8 cellular contexts compared by ENCODE assay signal in the genomic region with DNA sequence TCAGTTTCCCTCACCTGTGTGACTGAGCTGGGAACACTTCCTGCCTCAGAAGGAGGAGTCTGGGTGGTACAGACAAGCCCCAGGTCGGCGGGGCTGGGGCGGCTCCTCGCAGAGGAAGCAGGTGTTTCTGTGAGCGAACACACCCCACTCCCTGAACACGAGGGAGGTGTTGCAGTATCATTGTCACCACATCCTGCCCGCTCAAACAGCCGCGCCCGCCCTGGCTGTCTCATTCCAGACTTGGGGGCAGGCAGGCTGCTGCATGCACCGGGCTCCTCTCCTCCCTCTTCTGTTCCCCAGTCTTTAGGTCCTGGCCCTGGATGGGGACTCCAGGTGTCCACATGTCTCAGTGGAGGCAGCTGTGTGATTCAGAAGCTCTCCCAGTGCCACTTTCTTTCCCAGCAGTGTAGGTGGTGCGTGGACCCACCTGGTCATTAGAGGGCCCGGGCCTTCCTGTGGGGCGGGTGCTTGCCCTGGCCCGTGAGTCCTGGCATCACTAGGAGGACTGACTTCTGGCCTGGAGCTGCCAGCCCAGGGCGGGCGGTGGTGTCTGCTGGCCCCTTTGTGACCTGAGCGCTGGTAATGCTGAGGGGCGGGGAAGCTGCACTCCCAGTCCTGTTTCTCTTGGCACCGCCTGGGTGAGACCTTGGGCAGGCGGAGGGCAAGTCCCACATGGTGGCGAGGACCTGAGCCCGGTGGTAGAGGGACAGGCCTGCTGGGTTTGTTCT. TPM values are rescaled to one million over a fixed set of nuclear protein-coding genes. Genes with fewer than 3 reads are reported as not detected.
DNase-seq lines count a peak whose midpoint lies in the region; ATAC-seq and TF ChIP-seq lines count a peak whose summit lies in the region.

No MANE protein-coding gene starts in this region.

- H3K4me3 Mint-ChIP-seq in memory B cell = peak overlapping the region; percentile 73

- peaks cover 39% of the 10 kb centered on the region for H3K4me1 ChIP-seq in OCI-LY7 (ENCODE audit: insufficient read depth, low read length, poor library complexity, severe bottlenecking)
- peaks cover 22 to 65% (median 48%) of the 10 kb centered on the region in 4 donors for H3K4me1 ChIP-seq in stomach

- H3K4me3 ChIP-seq in OCI-LY7 (ENCODE audit: low read depth, low read length, poor library complexity, severe bottlenecking) (peak overlapping the region; percentile 44), stomach (peak overlapping the region in 1 of 4 donors; percentile 6), brain microvascular endothelial cell (ENCODE audit: low read depth, low read length) (no peak overlapping the region)

- no TSS peak for BruUV-seq in OCI-LY7 (replicated peaks; lab: Mats Ljungman, UMichigan)

- no peaks in the 10 kb centered on the region for H3K9me3 Mint-ChIP-seq in memory B cell

- 0 out of 2 replicates have a peak, but pooled peaks cover 3% of the 10 kb centered on the region for H3K79me2 ChIP-seq in OCI-LY7 (ENCODE audit: insufficient read depth, low read depth, low read length)

- ATAC-seq in GM18511 (IDR thresholded peaks at IDR 0.05; ENCODE audit: unreplicated experiment) = peak; percentile 90
- peak; percentile 73 for ATAC-seq in HG02852 (IDR thresholded peaks at IDR 0.05; ENCODE audit: unreplicated experiment)
- ATAC-seq in memory B cell (ENCODE audit: low read depth) = peak; percentile 99
- ATAC-seq in GM18858 (IDR thresholded peaks at IDR 0.05; ENCODE audit: unreplicated experiment) = no peak

- TF ChIP-seq EP300 in stomach (IDR thresholded peaks at IDR 0.05) = no peak

- POLR2A ChIA-PET in OCI-LY7 (lab: Charles Lee) = interaction anchor here (0.6 kb wide), 1 partner anchor 20 kb away, joined by 3 read pairs; no protein-coding TSS in a partner anchor

- no peaks in the 10 kb centered on the region for H3K9me2 ChIP-seq in OCI-LY7 (ENCODE audit: insufficient read depth, low read length)

- H4K20me1 ChIP-seq in OCI-LY7 (ENCODE audit: insufficient read depth, low read length) = no peaks in the 10 kb centered on the region

- no peak for TF ChIP-seq CTCF in OCI-LY7 (conservative IDR thresholded peaks at IDR 0.05; ENCODE audit: low read length)
- TF ChIP-seq CTCF in stomach (IDR thresholded peaks at IDR 0.05) = no peak
- no peak for TF ChIP-seq CTCF in brain microvascular endothelial cell (IDR thresholded peaks at IDR 0.05; ENCODE audit: low read depth, low read length, missing control alignments)

- peak overlapping the region; percentile 92 for H3K27ac Mint-ChIP-seq in memory B cell

- CTCF ChIA-PET in OCI-LY7 (lab: Charles Lee; ENCODE audit: unreplicated experiment) = no interaction called here

- intact Hi-C loops in OCI-LY7 (cut with micrococcal nuclease; ENCODE audit: unreplicated experiment) (loop anchor here (1.0 kb wide), 1 partner anchor 19 kb away; no protein-coding TSS in a partner anchor), stomach (cut with DNase I; ENCODE audit: low total_unique reads) (no loop called here)

- H3K27me3 ChIP-seq in stomach (no peaks in the 10 kb centered on the region), brain microvascular endothelial cell (replicated peaks) (no peaks in the 10 kb centered on the region)

- H3K27ac ChIP-seq in OCI-LY7 (ENCODE audit: low read depth, low read length, poor library complexity, severe bottlenecking) = peak overlapping the region; percentile 85
- H3K27ac ChIP-seq in stomach = peak overlapping the region; percentile 60 to 78 (median 74)
- no peak overlapping the region for H3K27ac ChIP-seq in brain microvascular endothelial cell

- whole genome bisulfite sequencing in stomach, 5 donors = 21 to 53% (median 35%) methylated on average over 19 to 23 of the region's 23 CpGs

- no peaks in the 10 kb centered on the region for H3K9me3 ChIP-seq in OCI-LY7 (ENCODE audit: low read length)
- H3K9me3 ChIP-seq in stomach = no peaks in the 10 kb centered on the region

- in situ Hi-C loops in brain microvascular endothelial cell (cut with HindIII; ENCODE audit: low pct_ligation_motif_present, low sequenced_read_pairs) = no loop called here

- DNase-seq in OCI-LY7 (ENCODE audit: low spot score) (peak; percentile 91), memory B cell (ENCODE audit: low spot score in 2 of 2) (peak; percentile 67 to 82), stomach (peak; percentile 66), brain microvascular endothelial cell (no peak)
- DNase-seq in activated naive CD4-positive, alpha-beta T cell (lab: John Stamatoyannopoulos, UW) = peak; percentile 40 to 87 (median 65)

- peak overlapping the region; percentile 38; the same call in 1 of the 2 replicates for H2AFZ ChIP-seq in OCI-LY7 (ENCODE audit: low read length)

- peaks cover 35% of the 10 kb centered on the region for H3K36me3 ChIP-seq in OCI-LY7 (ENCODE audit: insufficient read depth, low read length)
- H3K36me3 ChIP-seq in stomach = peaks cover 16 to 34% (median 31%) of the 10 kb centered on the region in 4 donors
- H3K36me3 ChIP-seq in brain microvascular endothelial cell (replicated peaks) = peaks cover 14% of the 10 kb centered on the region

- no peak for TF ChIP-seq POLR2A in stomach (IDR thresholded peaks at IDR 0.05)

- peak overlapping the region; percentile 78 for H3K4me2 ChIP-seq in OCI-LY7 (ENCODE audit: low read length)

- peaks cover 10% of the 10 kb centered on the region for H3K36me3 Mint-ChIP-seq in memory B cell

- no peaks in the 10 kb centered on the region for H3K27me3 Mint-ChIP-seq in memory B cell

- peaks cover 28% of the 10 kb centered on the region for H3K4me1 Mint-ChIP-seq in memory B cell

RNA-seq across cellular contexts. Expression of gene PHYHD1, which starts 18.3 kb away (rescaled TPM):
- 69.0 and 83.5 TPM in 2 replicates for total RNA-seq in OCI-LY7 (2014; rRNA removed; shearing (Covaris generic))
- total RNA-seq in OCI-LY7 (2022) = 132 and 150 TPM in 2 replicates
- total RNA-seq in stomach = 10 to 100 TPM in 4 of 5 donors, 1 to 10 TPM in 1; 1.4 to 37.3 (median 13.8) TPM
- polyA plus RNA-seq in stomach = 10 to 100 TPM; 43.9 to 55.8 (median 49.1) TPM

RNA-seq across cellular contexts. Expression of gene LRRC8A, which starts 20.6 kb away (rescaled TPM):
- total RNA-seq in OCI-LY7 (2014; rRNA removed; shearing (Covaris generic)) = 20.0 and 26.9 TPM in 2 replicates
- total RNA-seq in OCI-LY7 (2022) (21.0 and 22.9 TPM in 2 replicates), stomach (10 to 100 TPM; 14.7 to 63.7 (median 25.1) TPM)
- polyA plus RNA-seq in stomach = 10 to 100 TPM; 11.2 to 22.7 (median 13.6) TPM

RNA-seq across cellular contexts. Expression of gene KYAT1, which starts 20.8 kb away (rescaled TPM):
- total RNA-seq in OCI-LY7 (2014; rRNA removed; shearing (Covaris generic)) = 38.2 and 44.7 TPM in 2 replicates
- total RNA-seq in OCI-LY7 (2022) (28.3 and 34.5 TPM in 2 replicates), stomach (10 to 100 TPM in 2 of 5 donors, 1 to 10 TPM in 2, under 1 TPM in 1; 0.58 to 25.7 (median 6.1) TPM)
- polyA plus RNA-seq in stomach = 1 to 10 TPM; 4.8 to 7.5 (median 5.3) TPM

RNA-seq across cellular contexts. Expression of gene DOLK, which starts 44.9 kb away (rescaled TPM):
- total RNA-seq in OCI-LY7 (2014; rRNA removed; shearing (Covaris generic)) = 9.6 and 11.2 TPM in 2 replicates
- total RNA-seq in OCI-LY7 (2022) (5.1 and 5.8 TPM in 2 replicates), stomach (10 to 100 TPM in 1 of 5 donors, 1 to 10 TPM in 3, under 1 TPM in 1; 0.58 to 17.1 (median 9.4) TPM)
- polyA plus RNA-seq in stomach = 1 to 10 TPM; 3.2 to 8.1 (median 6.2) TPM

RNA-seq across cellular contexts. Expression of gene NUP188, which starts 45.0 kb away (rescaled TPM):
- total RNA-seq in OCI-LY7 (2014; rRNA removed; shearing (Covaris generic)) = 70.5 and 73.6 TPM in 2 replicates
- total RNA-seq in OCI-LY7 (2022) = 83.8 and 91.6 TPM in 2 replicates
- total RNA-seq in stomach = 10 to 100 TPM; 26.3 to 79.9 (median 51.0) TPM
- 10 to 100 TPM in 1 of 3 donors, 1 to 10 TPM in 2; 4.4 to 10.1 (median 9.9) TPM for polyA plus RNA-seq in stomach
